Comparison of ENCODE assay signal across 21 cellular contexts in genomic region chrX:31199770-31200114, GRCh38.
DNase-seq lines count a peak whose midpoint lies in the region; ATAC-seq and TF ChIP-seq lines count a peak whose summit lies in the region.
"Had no signal": no experiment of that assay in that cellular context is flagged by ENCODE, and none has a peak within 500 bp of the region (broad histone marks: within the 10 kb centered on the region; RNA-seq: fewer than 3 reads in every experiment).

No MANE protein-coding gene starts in this region.

- no peaks in the 10 kb centered on the region; the same call in 1 of the 2 replicates for H3K36me3 ChIP-seq in HUES6 (ENCODE audit: control insufficient read depth, insufficient read depth, low read length)
- H3K36me3 ChIP-seq in lung (ENCODE audit: control insufficient read depth in 2 of 2, insufficient read depth in 2 of 2, low read length in 2 of 2), result no peaks in the 10 kb centered on the region
- H3K36me3 ChIP-seq in transverse colon, result no peaks in the 10 kb centered on the region

- ATAC-seq in lung (ENCODE audit: insufficient read depth, low FRiP score), result peak; percentile 47

- no peak for DNase-seq in epithelial cell of prostate (ENCODE audit: low read depth, low spot score)
- no peak for DNase-seq in lung (ENCODE audit: low spot score)
- peak; percentile 22 for DNase-seq in transverse colon
- no peak for DNase-seq in COR-L47 (lab: John Stamatoyannopoulos, UW)
- DNase-seq in NCI-H2227 (lab: John Stamatoyannopoulos, UW; ENCODE audit: unreplicated experiment), result no peak
- DNase-seq in midbrain (lab: John Stamatoyannopoulos, UW), result no peak
- no peak for DNase-seq in activated CD4-positive, alpha-beta T cell treated with anti-CD3 and anti-CD28 coated beads for 4 hours
- DNase-seq: CD4-positive, CD25-positive, alpha-beta regulatory T cell; DMS 273 treated with DMSO at 0.1 percent for 48 hours; GDM1; KG1; NCI-H1092; NCI-H1436; NCI-H1930; NCI-H2227 treated with DMSO at 0.1 percent for 48 hours; NCI-H510A treated with DMSO at 0.1 percent for 48 hours; NCI-H774; NK-92 treated with Interleukin-12 subunit alpha and Interleukin-12 subunit beta, amount 100 ng/mL, for 24 hours; Right ventricle myocardium superior had no signal

- no peak overlapping the region for H3K9ac ChIP-seq in HUES6 (ENCODE audit: low read length)

- in situ Hi-C loops in transverse colon (cut with MboI; ENCODE audit: low pct_ligation_motif_present in 1 of 4, low pct_unique_long_range_greater_than_20kb in 1 of 4, low sequenced_read_pairs in 3 of 4), result no loop called here

- H3K4me1 ChIP-seq in HUES6 (ENCODE audit: control insufficient read depth, insufficient read depth, low read length) (peaks cover 18% of the 10 kb centered on the region), lung (ENCODE audit: control insufficient read depth in 2 of 2, insufficient read depth in 2 of 2, low read length in 2 of 2) (peaks cover 0 to 3% of the 10 kb centered on the region in 2 donors), transverse colon (peaks cover 0 to 8% (median 3%) of the 10 kb centered on the region in 4 donors)

- no peaks in the 10 kb centered on the region; the same call in 1 of the 2 replicates for H3K27me3 ChIP-seq in HUES6 (ENCODE audit: control insufficient read depth, insufficient read depth, low read length)
- H3K27me3 ChIP-seq in lung (ENCODE audit: control insufficient read depth, insufficient read depth), result no peaks in the 10 kb centered on the region
- no peaks in the 10 kb centered on the region for H3K27me3 ChIP-seq in transverse colon

- no peak for TF ChIP-seq POLR2A in transverse colon (IDR thresholded peaks at IDR 0.05)

- TF ChIP-seq CTCF in lung (IDR thresholded peaks at IDR 0.05; ENCODE audit: control extremely low read depth, extremely low read depth) (no peak), transverse colon (IDR thresholded peaks at IDR 0.05) (no peak)

- 49 to 70% methylated on average over 6 of the region's 6 CpGs for WGBS in lung, 2 donors
- 38% methylated on average over 6 of the region's 6 CpGs; no CpG with 5 or more reads in 1 of the 2 donors for WGBS in transverse colon (ENCODE audit: low coverage in 1 of 2), 2 donors

- H3K9me3 ChIP-seq in HUES6 (ENCODE audit: control insufficient read depth, insufficient read depth, low read depth, low read length) (no peaks in the 10 kb centered on the region), lung (ENCODE audit: control insufficient read depth in 2 of 2, insufficient read depth in 1 of 2, low read length in 1 of 2) (no peaks in the 10 kb centered on the region), transverse colon (no peaks in the 10 kb centered on the region)

- H3K27ac ChIP-seq in HUES6 (ENCODE audit: low read depth, low read length), result peak overlapping the region; percentile 39; the same call in 1 of the 2 replicates
- peak overlapping the region; percentile 26 for H3K27ac ChIP-seq in epithelial cell of prostate
- no peak overlapping the region for H3K27ac ChIP-seq in lung (ENCODE audit: low read depth in 1 of 2, low read length in 1 of 2)
- H3K27ac ChIP-seq in transverse colon, result no peak overlapping the region
- H3K27ac ChIP-seq: HL-60 had no signal

- intact Hi-C loops in transverse colon (cut with DNase I; ENCODE audit: low total_unique reads), result no loop called here

- H3K4me3 ChIP-seq in HUES6 (ENCODE audit: low read depth, low read length) (no peak overlapping the region), lung (no peak overlapping the region), transverse colon (no peak overlapping the region)

- no peak for TF ChIP-seq EP300 in transverse colon (IDR thresholded peaks at IDR 0.05; ENCODE audit: low read depth)

Comparison
In these comparisons a context has a peak if more than half of its experiments do, and no peak if none do; other contexts are left out.
1. H3K27ac ChIP-seq: peak in HUES6 (single experiment) and epithelial cell of prostate (single experiment); none in lung (0 of 2) and transverse colon (0 of 4).